8 cellular contexts compared by ENCODE assay signal in genomic region chr2:10120158-10120937, GRCh38. TPM values are rescaled to one million over a fixed set of nuclear protein-coding genes. Genes with fewer than 3 reads are reported as not detected.
DNase-seq lines count a peak whose midpoint lies in the region; ATAC-seq and TF ChIP-seq lines count a peak whose summit lies in the region.

No MANE protein-coding gene starts in this region.

- H3K36me3 ChIP-seq in left ventricle myocardium inferior = no peaks in the 10 kb centered on the region
- H3K36me3 ChIP-seq in prostate gland = no peaks in the 10 kb centered on the region
- no peaks in the 10 kb centered on the region for H3K36me3 ChIP-seq in urinary bladder (ENCODE audit: insufficient read depth)

- DNase-seq in GM13977 (ENCODE audit: low spot score) (peak; percentile 92), NCI-H1436 treated with DMSO at 0.1 percent for 48 hours (lab: John Stamatoyannopoulos, UW) (peak; percentile 65), SW 1271 (lab: John Stamatoyannopoulos, UW) (peak; percentile 82 to 96), left ventricle myocardium inferior (peak; percentile 97), prostate gland (ENCODE audit: low spot score) (peak; percentile 92)
- DNase-seq in activated naive CD8-positive, alpha-beta T cell treated with anti-CD3 and anti-CD28 coated beads, Interleukin-2, amount 50 U/mL, for 16 hours (ENCODE audit: low read depth, low spot score) = peak; percentile 89

- WGBS in prostate gland = under 1% methylated on average over 57 of the region's 64 CpGs
- under 1% methylated on average over 64 of the region's 64 CpGs for WGBS in urinary bladder

- peak overlapping the region; percentile 78 for H3K4me3 ChIP-seq in left ventricle myocardium inferior
- peak overlapping the region; percentile 43 to 59 for H3K4me3 ChIP-seq in prostate gland
- peak overlapping the region; percentile 46 for H3K4me3 ChIP-seq in urinary bladder (ENCODE audit: low read depth, low read length)

- H3K4me1 ChIP-seq in left ventricle myocardium inferior (peaks cover 40% of the 10 kb centered on the region), prostate gland (replicated peaks) (peaks cover 11% of the 10 kb centered on the region), urinary bladder (ENCODE audit: insufficient read depth) (no peaks in the 10 kb centered on the region)

- intact Hi-C loops in left ventricle myocardium inferior (cut with micrococcal nuclease) = no loop called here
- intact Hi-C loops in prostate gland (cut with DNase I) = loop anchor here (5.0 kb wide), 2 partner anchors 182 to 287 kb away; partner anchors contain the start of gene HPCAL1

- no peak for TF ChIP-seq CTCF in GM13977 (IDR thresholded peaks at IDR 0.05; ENCODE audit: extremely low read depth, insufficient read depth, missing control alignments)
- no peak for TF ChIP-seq CTCF in left ventricle myocardium inferior (IDR thresholded peaks at IDR 0.05; ENCODE audit: borderline replicate concordance)
- TF ChIP-seq CTCF in prostate gland (IDR thresholded peaks at IDR 0.05) = no peak

- peak; percentile 52 for ATAC-seq in HG02870 (IDR thresholded peaks at IDR 0.05; ENCODE audit: unreplicated experiment)

- H3K9me3 ChIP-seq in left ventricle myocardium inferior (replicated peaks) (no peaks in the 10 kb centered on the region), prostate gland (no peaks in the 10 kb centered on the region)

- peaks cover 25% of the 10 kb centered on the region for H3K27me3 ChIP-seq in left ventricle myocardium inferior (ENCODE audit: low read depth)
- no peaks in the 10 kb centered on the region for H3K27me3 ChIP-seq in prostate gland (replicated peaks; ENCODE audit: insufficient read depth)

- in situ Hi-C loops in GM13977 (cut with MboI; ENCODE audit: low pct_unique_long_range_greater_than_20kb, low sequenced_read_pairs, unreplicated experiment) = no loop called here

- peak; percentile 55 for TF ChIP-seq POLR2A in prostate gland (IDR thresholded peaks at IDR 0.05)

- H3K27ac ChIP-seq in left ventricle myocardium inferior (replicated peaks) = peak overlapping the region; percentile 80
- H3K27ac ChIP-seq in prostate gland = peak overlapping the region; percentile 24 to 50
- H3K27ac ChIP-seq in urinary bladder (ENCODE audit: low read depth) = no peak overlapping the region

RNA-seq across cellular contexts. Expression of gene RRM2, which starts 2.2 kb away (rescaled TPM):
- 2.1 TPM for total RNA-seq in left ventricle myocardium inferior
- total RNA-seq in prostate gland = 1 to 10 TPM; 1.9 to 6.1 TPM
- total RNA-seq in urinary bladder = 24.8 TPM
- 0.92 TPM for polyA plus RNA-seq in urinary bladder

RNA-seq across cellular contexts. Expression of gene CYS1, which starts 40.1 kb away (rescaled TPM):
- total RNA-seq in left ventricle myocardium inferior = 3.3 TPM
- total RNA-seq in prostate gland = 1 to 10 TPM; 1.5 to 5.2 TPM
- 7.2 TPM for total RNA-seq in urinary bladder
- 6.2 TPM for polyA plus RNA-seq in urinary bladder
